In the genomic region with DNA sequence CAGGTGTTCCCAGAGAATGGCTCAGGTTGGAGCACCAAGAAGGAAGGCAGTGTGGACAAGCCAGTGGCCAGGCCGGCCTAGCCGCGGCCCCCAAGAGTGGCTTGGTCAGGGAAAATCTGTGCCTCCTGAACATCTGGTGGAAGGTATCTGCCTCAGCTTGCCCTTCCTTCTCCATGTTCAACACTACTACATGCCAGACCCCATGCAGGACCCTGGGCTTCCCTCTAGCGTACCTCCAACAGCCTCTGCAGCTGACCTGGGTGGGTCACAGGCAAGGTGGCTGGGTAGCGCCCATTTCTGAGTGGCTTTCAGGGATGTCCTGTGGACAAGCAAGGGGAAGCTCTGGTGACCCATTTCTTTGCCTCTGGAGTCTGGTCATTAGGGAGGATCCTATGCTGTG, we compare ENCODE assay signal across 18 cellular contexts. TPM values are rescaled to one million over a fixed set of nuclear protein-coding genes. Genes with fewer than 3 reads are reported as not detected.
"Had no signal": no experiment of that assay in that cellular context is flagged by ENCODE, and none has a peak within 500 bp of the region (broad histone marks: within the 10 kb centered on the region; RNA-seq: fewer than 3 reads in every experiment).

No MANE protein-coding gene starts in this region.

- DNase-seq: activated B cell treated with CpG ODN at 0.5 μM for 24 hours; activated CD4-positive, alpha-beta T cell treated with anti-CD3 and anti-CD28 coated beads for 48 hours; activated CD8-positive, alpha-beta T cell treated with anti-CD3 and anti-CD28 coated beads, Interleukin-2, amount 10 ng/mL, durations not matched to agents 7 days and 5 days; activated naive CD4-positive, alpha-beta T cell treated with anti-CD3 and anti-CD28 coated beads for 36 hours; effector CD4-positive, alpha-beta T cell; hypothalamus; nucleus accumbens; retina; stimulated activated CD4-positive, alpha-beta T cell treated with anti-CD3 and anti-CD28 coated beads, Interleukin-12 subunit alpha, Interleukin-12 subunit beta, amount 100 ng/mL, for 4 hours; stimulated activated CD4-positive, alpha-beta T cell treated with anti-CD3 and anti-CD28 coated beads, Interleukin-2, amount 100 ng/mL, for 24 hours; stimulated activated naive CD8-positive, alpha-beta T cell treated with anti-CD3 and anti-CD28 coated beads, Interleukin-15, Interleukin-2, amounts not matched to agents 100 U/mL and 50 U/mL, for 24 hours; substantia nigra had no signal

- H3K36me3 ChIP-seq: ascending aorta, tibial artery had no signal

- H3K9me3 Mint-ChIP-seq: activated B cell treated with CpG ODN at 0.5 μM for 24 hours; activated naive CD4-positive, alpha-beta T cell treated with anti-CD3 and anti-CD28 coated beads for 36 hours; nephron had no signal

- H3K27ac Mint-ChIP-seq: activated CD8-positive, alpha-beta T cell treated with anti-CD3 and anti-CD28 coated beads, Interleukin-2, amount 10 ng/mL, durations not matched to agents 7 days and 5 days; activated naive CD4-positive, alpha-beta T cell treated with anti-CD3 and anti-CD28 coated beads for 36 hours; nephron had no signal

- H3K4me3 Mint-ChIP-seq: activated B cell treated with CpG ODN at 0.5 μM for 24 hours; activated CD8-positive, alpha-beta T cell treated with anti-CD3 and anti-CD28 coated beads, Interleukin-2, amount 10 ng/mL, durations not matched to agents 7 days and 5 days; activated naive CD4-positive, alpha-beta T cell treated with anti-CD3 and anti-CD28 coated beads for 36 hours; nephron had no signal

- ATAC-seq: activated CD8-positive, alpha-beta T cell treated with anti-CD3 and anti-CD28 coated beads, Interleukin-2, amount 10 ng/mL, durations not matched to agents 7 days and 5 days; stimulated activated naive CD8-positive, alpha-beta T cell treated with anti-CD3 and anti-CD28 coated beads, Interleukin-15, Interleukin-2, amounts not matched to agents 100 U/mL and 50 U/mL, for 24 hours had no signal

- H3K27me3 ChIP-seq: ascending aorta had no signal

- H3K4me3 ChIP-seq: ascending aorta, lung, tibial artery had no signal

- H3K27me3 Mint-ChIP-seq: activated B cell treated with CpG ODN at 0.5 μM for 24 hours had no signal

RNA-seq across cellular contexts. Expression of a gene that starts 7.7 kb away (rescaled TPM):
- total RNA-seq: activated CD8-positive, alpha-beta T cell treated with anti-CD3 and anti-CD28 coated beads, Interleukin-2, amount 10 ng/mL, durations not matched to agents 7 days and 5 days; ascending aorta; frontal cortex had no signal

RNA-seq across cellular contexts. Expression of a gene that starts 28.7 kb away (rescaled TPM):
- total RNA-seq: activated CD8-positive, alpha-beta T cell treated with anti-CD3 and anti-CD28 coated beads, Interleukin-2, amount 10 ng/mL, durations not matched to agents 7 days and 5 days; activated naive CD4-positive, alpha-beta T cell treated with anti-CD3 and anti-CD28 coated beads for 36 hours; frontal cortex had no signal
- polyA plus RNA-seq: keratinocyte had no signal

RNA-seq across cellular contexts. Expression of a gene that starts 56.7 kb away (rescaled TPM):
- total RNA-seq: activated B cell treated with CpG ODN at 0.5 μM for 24 hours; activated CD8-positive, alpha-beta T cell treated with anti-CD3 and anti-CD28 coated beads, Interleukin-2, amount 10 ng/mL, durations not matched to agents 7 days and 5 days; activated naive CD4-positive, alpha-beta T cell treated with anti-CD3 and anti-CD28 coated beads for 36 hours; ascending aorta; frontal cortex; lung had no signal
- polyA plus RNA-seq: keratinocyte had no signal
